24 cellular contexts compared by ENCODE assay signal in the genomic region with DNA sequence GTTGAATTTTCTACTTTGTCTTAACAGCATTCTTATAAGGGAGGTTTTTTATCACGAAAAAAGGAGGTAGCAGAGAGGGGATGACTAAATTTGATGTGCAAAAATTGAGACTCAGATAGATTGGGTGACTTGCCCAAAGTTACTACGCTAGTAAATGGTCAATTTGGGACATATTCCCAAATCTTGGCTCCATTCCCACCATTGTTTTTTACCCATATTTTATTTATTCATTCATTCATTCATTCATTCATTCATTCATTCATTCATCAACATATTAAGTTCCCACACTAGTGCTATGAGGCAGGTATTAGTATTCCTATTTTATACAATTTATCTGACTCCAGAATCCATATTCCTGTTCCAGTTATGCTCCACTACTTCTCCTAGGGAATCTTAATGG.
DNase-seq lines count a peak whose midpoint lies in the region; ATAC-seq, FAIRE-seq and TF ChIP-seq lines count a peak whose summit lies in the region.
"Had no signal": no experiment of that assay in that cellular context is flagged by ENCODE, and none has a peak within 500 bp of the region (broad histone marks: within the 10 kb centered on the region; RNA-seq: fewer than 3 reads in every experiment).

No MANE protein-coding gene starts in this region.

- H3K9me3 ChIP-seq in GM12878 (replicated peaks; ENCODE audit: control insufficient read depth, insufficient read depth, low read length): no peaks in the 10 kb centered on the region
- no peaks in the 10 kb centered on the region for H3K9me3 ChIP-seq in neural progenitor cell (ENCODE audit: low read depth)
- H3K9me3 ChIP-seq: BE2C, BLaER1 had no signal

- no peak for TF ChIP-seq RAD21 in GM12878 (IDR thresholded peaks at IDR 0.05; ENCODE audit: insufficient read depth, low read depth, low read length)

- TF ChIP-seq CTCF in GM12878 (IDR thresholded peaks at IDR 0.05 in 2 of 3, conservative IDR thresholded peaks at IDR 0.05 in 1 of 3; ENCODE audit: control insufficient read depth in 2 of 3, extremely low read depth in 1 of 3, insufficient read depth in 1 of 3, low read depth in 3 of 3, low read length in 3 of 3) (no peak), neural progenitor cell (IDR thresholded peaks at IDR 0.05) (no peak)

- no TSS peak for BruUV-seq in GM12878 (replicated peaks; lab: Mats Ljungman, UMichigan)

- no peak overlapping the region for H3K4me3 Mint-ChIP-seq in neural progenitor cell
- H3K4me3 Mint-ChIP-seq: CD14-positive monocyte; CD4-positive, alpha-beta memory T cell; CD4-positive, CD25-positive, alpha-beta regulatory T cell; CD8-positive, alpha-beta memory T cell had no signal

- ATAC-seq in GM12878 (no peak), GM19395 (IDR thresholded peaks at IDR 0.05; ENCODE audit: unreplicated experiment) (no peak)

- H3K4me3 ChIP-seq in GM12878: no peak overlapping the region
- H3K4me3 ChIP-seq in neural progenitor cell: no peak overlapping the region
- H3K4me3 ChIP-seq: BLaER1 had no signal

- in situ Hi-C loops in GM12878 (cut with MboI): no loop called here

- H2AFZ ChIP-seq in GM12878 (ENCODE audit: control insufficient read depth, low read depth, low read length) (no peak overlapping the region), neural progenitor cell (replicated peaks) (no peak overlapping the region)

- intact Hi-C loops in GM12878 (cut with micrococcal nuclease; ENCODE audit: unreplicated experiment): loop anchor here (10.0 kb wide), 1 partner anchor 741 kb away; no protein-coding TSS in a partner anchor

- peaks cover 21% of the 10 kb centered on the region for H3K4me1 Mint-ChIP-seq in neural progenitor cell

- RAD21 ChIA-PET in GM12878 (lab: Charles Lee; ENCODE audit: unreplicated experiment): no interaction called here

- H3K79me2 ChIP-seq in GM12878 (ENCODE audit: control insufficient read depth, insufficient read depth, low read length) (no peaks in the 10 kb centered on the region), neural progenitor cell (ENCODE audit: low read depth) (no peaks in the 10 kb centered on the region)

- peaks cover 5 to 13% of the 10 kb centered on the region in 2 experiments for H3K36me3 ChIP-seq in GM12878 (ENCODE audit: control insufficient read depth in 2 of 2, insufficient read depth in 2 of 2, low read length in 1 of 2)
- H3K36me3 ChIP-seq in neural progenitor cell: peaks cover 4% of the 10 kb centered on the region
- H3K36me3 ChIP-seq: BLaER1 had no signal

- H3F3A ChIP-seq in neural progenitor cell (ENCODE audit: low read depth): peaks cover under 1% of the 10 kb centered on the region

- no peak for TF ChIP-seq POLR2A in GM12878 (IDR thresholded peaks at IDR 0.05; ENCODE audit: low read depth, low read length)

- POLR2A ChIA-PET in GM12878 (lab: Charles Lee): no interaction called here

- H3K4me1 ChIP-seq in GM12878 (ENCODE audit: control insufficient read depth, insufficient read depth, low read length): no peaks in the 10 kb centered on the region
- H3K4me1 ChIP-seq in neural progenitor cell: peaks cover 11% of the 10 kb centered on the region
- H3K4me1 ChIP-seq: BE2C, BLaER1 had no signal

- FAIRE-seq in GM12878 (lab: Jason Lieb, UNC): no peak
- FAIRE-seq: A204.1, GM12891, GM19239 had no signal

- no peaks in the 10 kb centered on the region for H3K9me3 Mint-ChIP-seq in neural progenitor cell
- H3K9me3 Mint-ChIP-seq: CD14-positive monocyte; CD4-positive, alpha-beta memory T cell; CD4-positive, CD25-positive, alpha-beta regulatory T cell; CD8-positive, alpha-beta memory T cell had no signal

- WGBS in GM12878 (ENCODE audit: insufficient coverage, insufficient replicate concordance, low lambda C conversion rate, missing lambda C conversion rate): 89% methylated on average over 2 of the region's 2 CpGs

- DNase-seq in GM12878 (ENCODE audit: low read depth, low spot score) (no peak), neural progenitor cell (ENCODE audit: low spot score) (no peak), NOMO-1 (lab: John Stamatoyannopoulos, UW; ENCODE audit: unreplicated experiment in 2 of 2) (no peak)
- DNase-seq in activated CD4-positive, alpha-beta T cell treated with anti-CD3 and anti-CD28 coated beads for 4 hours: no peak
- DNase-seq: 8988T; ACHN; BE2C; CD4-positive, alpha-beta memory T cell; CD4-positive, CD25-positive, alpha-beta regulatory T cell; CD8-positive, alpha-beta memory T cell; COR-L47; DMS 273 treated with DMSO at 0.1 percent for 48 hours; DMS153; DMS53; DMS79; DND-41; EL; GDM1 had no signal

- no peaks in the 10 kb centered on the region for H4K20me1 ChIP-seq in GM12878 (ENCODE audit: control insufficient read depth, insufficient read depth)
- peaks cover 1% of the 10 kb centered on the region for H4K20me1 ChIP-seq in neural progenitor cell (ENCODE audit: low read depth)
- H4K20me1 ChIP-seq: BLaER1 had no signal

- H3K36me3 Mint-ChIP-seq in neural progenitor cell: peaks cover 14% of the 10 kb centered on the region

- no peak for TF ChIP-seq EP300 in GM12878 (IDR thresholded peaks at IDR 0.05; ENCODE audit: borderline replicate concordance in 1 of 2, control insufficient read depth in 1 of 2, low read depth in 2 of 2, low read length in 2 of 2)

- CTCF ChIA-PET in GM12878 (lab: Yijun Ruan, JAX): interaction anchor here (2.2 kb wide), 1 partner anchor 321 kb away, joined by 6 read pairs; no protein-coding TSS in a partner anchor

- H3K27me3 Mint-ChIP-seq in neural progenitor cell (ENCODE audit: insufficient read depth, low read depth): no peaks in the 10 kb centered on the region
- H3K27me3 Mint-ChIP-seq: CD4-positive, alpha-beta memory T cell; CD4-positive, CD25-positive, alpha-beta regulatory T cell; CD8-positive, alpha-beta memory T cell had no signal

- SMC1A ChIA-PET in GM12878 (lab: Charles Lee; ENCODE audit: uncharacterized antibody, unreplicated experiment): interaction anchor here (0.8 to 5.7 kb wide), 2 partner anchors 320 to 1392 kb away, joined by 3 to 80 read pairs; no protein-coding TSS in a partner anchor

- H3K9ac ChIP-seq in GM12878 (ENCODE audit: control insufficient read depth, insufficient read depth, low read length) (no peak overlapping the region), neural progenitor cell (no peak overlapping the region)
- H3K9ac ChIP-seq: BLaER1 had no signal

- H3K27ac Mint-ChIP-seq in neural progenitor cell: no peak overlapping the region
- H3K27ac Mint-ChIP-seq: CD14-positive monocyte; CD4-positive, alpha-beta memory T cell; CD4-positive, CD25-positive, alpha-beta regulatory T cell had no signal

- H3K27me3 ChIP-seq in GM12878 (replicated peaks in 1 of 2; ENCODE audit: control insufficient read depth in 2 of 2, insufficient read depth in 2 of 2, low read length in 1 of 2): no peaks in the 10 kb centered on the region
- H3K27me3 ChIP-seq in neural progenitor cell: no peaks in the 10 kb centered on the region
- H3K27me3 ChIP-seq: BE2C, BLaER1 had no signal

- H3K27ac ChIP-seq in GM12878 (ENCODE audit: control insufficient read depth, insufficient read depth): no peak overlapping the region
- H3K27ac ChIP-seq in neural progenitor cell: no peak overlapping the region
- H3K27ac ChIP-seq: BLaER1 had no signal

- H3K4me2 ChIP-seq in GM12878 (ENCODE audit: control insufficient read depth, insufficient read depth): no peak overlapping the region
- H3K4me2 ChIP-seq in neural progenitor cell: peak overlapping the region; percentile 15
- H3K4me2 ChIP-seq: BLaER1 had no signal

TF ChIP-seq in GM12878, 131 proteins besides CTCF, POLR2A, EP300 and RAD21:
- TF ChIP-seq CBFB (IDR thresholded peaks at IDR 0.05; ENCODE audit: low read depth) (no peak), HDAC6 (IDR thresholded peaks at IDR 0.05; ENCODE audit: unreplicated experiment) (no peak), RUNX3 (IDR thresholded peaks at IDR 0.05; ENCODE audit: low read length) (no peak), ZNF24 (IDR thresholded peaks at IDR 0.05) (peak; percentile 94), ZNF207 (IDR thresholded peaks at IDR 0.05; ENCODE audit: borderline replicate concordance) (no peak), STAT3 (IDR thresholded peaks at IDR 0.05; ENCODE audit: low read depth, low read length) (no peak)
